ENCODE assay signal across 18 cellular contexts in the genomic region with DNA sequence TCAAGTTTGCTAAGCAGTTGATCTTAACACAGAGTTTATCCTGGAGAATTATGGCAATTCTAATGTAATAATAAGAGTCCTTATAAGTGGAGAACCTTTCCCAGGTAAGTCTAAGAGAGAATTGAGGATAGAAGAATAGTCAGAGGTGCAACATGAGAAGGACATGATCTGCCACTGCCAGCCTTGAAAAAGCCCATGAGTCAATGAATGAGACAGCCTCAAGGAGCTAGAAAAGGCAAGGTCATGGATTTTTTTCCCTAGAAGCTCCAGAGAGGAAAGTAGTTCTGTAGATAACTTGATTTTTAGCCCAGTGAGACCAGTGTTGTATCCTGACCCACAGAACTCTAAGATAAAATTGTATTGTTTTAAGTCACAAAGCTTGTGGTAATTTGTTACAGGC. TPM values are rescaled to one million over a fixed set of nuclear protein-coding genes. Genes with fewer than 3 reads are reported as not detected.
DNase-seq lines count a peak whose midpoint lies in the region; ATAC-seq and TF ChIP-seq lines count a peak whose summit lies in the region.
"Had no signal": no experiment of that assay in that cellular context is flagged by ENCODE, and none has a peak within 500 bp of the region (broad histone marks: within the 10 kb centered on the region; RNA-seq: fewer than 3 reads in every experiment).

No MANE protein-coding gene starts in this region.

- no peak for ATAC-seq in activated T-cell treated with anti-CD3 and anti-CD28 coated beads, Interleukin-2, amount 50 U/mL, for 72 hours (replicated peaks in 1 of 2)
- no peak for ATAC-seq in PC-3
- ATAC-seq: A549, GM23338, HCT116 had no signal

- H2AFZ ChIP-seq in PC-3 (ENCODE audit: low read length): no peak overlapping the region
- H2AFZ ChIP-seq: GM23338 had no signal

- no peak overlapping the region for H3K27ac ChIP-seq in PC-3 (ENCODE audit: low read length)
- H3K27ac ChIP-seq: 22Rv1, A549, C4-2B had no signal

- no TSS peak for BruUV-seq in PC-3 (replicated peaks; lab: Mats Ljungman, UMichigan)

- CTCF ChIA-PET in PC-3 (lab: Charles Lee): no interaction called here

- H4K20me1 ChIP-seq in PC-3 (ENCODE audit: low read length): no peaks in the 10 kb centered on the region

- no peak overlapping the region for H3K4me3 ChIP-seq in PC-3 (ENCODE audit: low read length)
- H3K4me3 ChIP-seq: A549, GM23338 had no signal

- no peaks in the 10 kb centered on the region for H3K36me3 ChIP-seq in PC-3 (ENCODE audit: low read depth, low read length)

- POLR2A ChIA-PET in PC-3 (lab: Charles Lee; ENCODE audit: unreplicated experiment): interaction anchor here (0.9 kb wide), 1 partner anchor 497 kb away, joined by 7 read pairs; the partner anchor contains the start of gene PATL1

- no peak overlapping the region for H3K4me3 Mint-ChIP-seq in activated T-cell treated with anti-CD3 and anti-CD28 coated beads, Interleukin-2, amount 50 U/mL, for 72 hours
- no peak overlapping the region for H3K4me3 Mint-ChIP-seq in activated T-cell treated with anti-CD3 and anti-CD28 coated beads, Interleukin-2, amount 50 U/mL, for 24 hours
- H3K4me3 Mint-ChIP-seq: CD4-positive, alpha-beta T cell; GM23338; HFFc6 had no signal

- DNase-seq in activated T-cell treated with anti-CD3 and anti-CD28 coated beads, Interleukin-2, amount 50 U/mL, for 72 hours: no peak
- no peak for DNase-seq in activated T-cell treated with anti-CD3 and anti-CD28 coated beads, Interleukin-2, amount 50 U/mL, for 24 hours
- DNase-seq in PC-3 (peak; percentile 42), dermis blood vessel endothelial cell (peak; percentile 41), foreskin melanocyte (no peak), SHP77 treated with DMSO at 0.1 percent for 48 hours (lab: John Stamatoyannopoulos, UW) (no peak), hypothalamus (lab: John Stamatoyannopoulos, UW) (no peak)
- DNase-seq: AML-193; Caco-2; CD4-positive, alpha-beta T cell; GF-D8; H7; HFFc6 had no signal

- intact Hi-C loops in PC-3 (cut with micrococcal nuclease): no loop called here

- H3K27ac Mint-ChIP-seq in activated T-cell treated with anti-CD3 and anti-CD28 coated beads, Interleukin-2, amount 50 U/mL, for 72 hours: peak overlapping the region; percentile 74
- no peak overlapping the region for H3K27ac Mint-ChIP-seq in activated T-cell treated with anti-CD3 and anti-CD28 coated beads, Interleukin-2, amount 50 U/mL, for 24 hours
- H3K27ac Mint-ChIP-seq: CD4-positive, alpha-beta T cell; GM23338; HFFc6 had no signal

- H3K27me3 Mint-ChIP-seq in activated T-cell treated with anti-CD3 and anti-CD28 coated beads, Interleukin-2, amount 50 U/mL, for 72 hours (ENCODE audit: low read depth): peaks cover 41% of the 10 kb centered on the region
- H3K27me3 Mint-ChIP-seq in activated T-cell treated with anti-CD3 and anti-CD28 coated beads, Interleukin-2, amount 50 U/mL, for 24 hours: peaks cover 52% of the 10 kb centered on the region

- TF ChIP-seq CTCF in PC-3 (conservative IDR thresholded peaks at IDR 0.05; ENCODE audit: low read depth, low read length): no peak

- no peaks in the 10 kb centered on the region for H3K79me2 ChIP-seq in PC-3 (ENCODE audit: low read length)

- H3K9me2 ChIP-seq in PC-3 (replicated peaks; ENCODE audit: low read length): no peaks in the 10 kb centered on the region

- H3F3A ChIP-seq in PC-3 (ENCODE audit: low read length, unreplicated experiment): peaks cover 5% of the 10 kb centered on the region

- H3K4me1 ChIP-seq in PC-3 (ENCODE audit: insufficient read depth, low read length): peaks cover 48% of the 10 kb centered on the region
- H3K4me1 ChIP-seq: A549, Caco-2 had no signal

- H3K4me1 Mint-ChIP-seq in activated T-cell treated with anti-CD3 and anti-CD28 coated beads, Interleukin-2, amount 50 U/mL, for 72 hours (ENCODE audit: low read depth): peaks cover 23% of the 10 kb centered on the region
- peaks cover 15% of the 10 kb centered on the region for H3K4me1 Mint-ChIP-seq in activated T-cell treated with anti-CD3 and anti-CD28 coated beads, Interleukin-2, amount 50 U/mL, for 24 hours (ENCODE audit: low read depth)
- H3K4me1 Mint-ChIP-seq: GM23338 had no signal

- H3K9ac ChIP-seq in PC-3 (ENCODE audit: low read length): no peak overlapping the region

- H3K4me2 ChIP-seq in PC-3 (ENCODE audit: low read length): no peak overlapping the region
- H3K4me2 ChIP-seq: A549, GM23338 had no signal

- H3K9me3 ChIP-seq in PC-3 (ENCODE audit: low read length): no peaks in the 10 kb centered on the region
- H3K9me3 ChIP-seq: A549 had no signal

- no peaks in the 10 kb centered on the region for H3K27me3 ChIP-seq in PC-3 (ENCODE audit: low read length)

- H3K9me3 Mint-ChIP-seq in activated T-cell treated with anti-CD3 and anti-CD28 coated beads, Interleukin-2, amount 50 U/mL, for 72 hours: peaks cover 14 to 16% of the 10 kb centered on the region in 2 donors
- peaks cover 19% of the 10 kb centered on the region for H3K9me3 Mint-ChIP-seq in activated T-cell treated with anti-CD3 and anti-CD28 coated beads, Interleukin-2, amount 50 U/mL, for 24 hours

- peaks cover 6 to 15% of the 10 kb centered on the region in 2 donors for H3K36me3 Mint-ChIP-seq in activated T-cell treated with anti-CD3 and anti-CD28 coated beads, Interleukin-2, amount 50 U/mL, for 72 hours (ENCODE audit: insufficient read depth in 2 of 2)
- no peaks in the 10 kb centered on the region for H3K36me3 Mint-ChIP-seq in activated T-cell treated with anti-CD3 and anti-CD28 coated beads, Interleukin-2, amount 50 U/mL, for 24 hours (ENCODE audit: low read depth)

RNA-seq across cellular contexts. Expression of gene MS4A6A, which starts 16.9 kb away (rescaled TPM):
- total RNA-seq in activated T-cell treated with anti-CD3 and anti-CD28 coated beads, Interleukin-2, amount 50 U/mL, for 72 hours: not detected
- not detected in 2 replicates for total RNA-seq in PC-3 (2014; rRNA removed)
- 1.3 and 6.0 TPM in 2 replicates for total RNA-seq in dermis blood vessel endothelial cell
- total RNA-seq: Caco-2, GM23338, H7, HFFc6 had no signal

Comparison
In these comparisons a context has a peak if more than half of its experiments do, and no peak if none do; other contexts are left out.
1. DNase-seq: peak in PC-3 (single experiment) and dermis blood vessel endothelial cell (single experiment); none in activated T-cell treated with anti-CD3 and anti-CD28 coated beads, Interleukin-2, amount 50 U/mL, for 72 hours (0 of 2), activated T-cell treated with anti-CD3 and anti-CD28 coated beads, Interleukin-2, amount 50 U/mL, for 24 hours (single experiment), foreskin melanocyte (single experiment), SHP77 treated with DMSO at 0.1 percent for 48 hours (single experiment) and hypothalamus (0 of 51).